Comparison of ENCODE assay signal across 8 cellular contexts in the genomic region with DNA sequence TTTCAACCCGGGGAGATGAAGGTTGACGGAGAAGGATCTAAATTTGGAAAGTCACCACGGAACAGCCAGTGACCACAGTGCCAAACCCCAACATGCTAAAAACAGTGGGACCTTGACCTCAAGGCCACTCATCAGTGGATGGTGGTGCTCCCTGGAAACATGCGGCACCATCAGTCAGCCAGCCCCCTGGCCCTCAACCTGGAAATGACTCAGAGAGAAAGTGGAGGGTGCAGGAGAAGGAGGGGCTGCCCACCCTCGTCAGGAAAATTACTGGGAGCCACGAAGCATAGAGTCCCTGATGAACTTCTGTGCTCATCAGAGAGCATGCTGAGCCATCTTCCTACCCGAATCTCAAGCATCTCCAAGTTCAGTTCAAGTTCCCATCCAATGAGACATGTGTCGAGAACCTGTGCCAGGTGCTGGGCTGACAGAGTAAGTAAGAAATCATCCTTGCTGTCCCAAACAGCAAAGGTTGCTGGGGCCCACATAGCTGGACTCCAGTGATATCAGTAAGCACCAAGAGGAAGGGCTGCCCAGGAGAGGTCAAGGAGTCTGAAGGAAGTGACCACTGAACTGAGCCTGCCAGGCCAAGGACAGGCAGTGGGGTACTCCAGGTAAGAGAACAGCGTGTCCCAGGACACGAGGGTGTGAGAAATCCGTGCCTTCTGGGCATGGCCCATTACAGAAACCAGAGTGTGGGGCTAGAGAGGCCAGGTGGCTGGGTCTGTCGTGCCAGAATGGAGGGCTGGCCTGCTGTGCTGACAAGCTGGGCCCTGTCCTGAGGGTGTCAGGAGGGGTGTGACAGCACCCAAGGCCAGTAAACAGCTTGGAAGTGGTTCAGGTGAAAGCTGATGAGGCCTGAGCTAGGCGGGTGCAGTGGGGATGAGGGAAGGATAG. TPM values are rescaled to one million over a fixed set of nuclear protein-coding genes. Genes with fewer than 3 reads are reported as not detected.
DNase-seq lines count a peak whose midpoint lies in the region; ATAC-seq lines count a peak whose summit lies in the region.

No MANE protein-coding gene starts in this region.

- intact Hi-C loops in cardiac septum (cut with DNase I) = loop anchor here (5.0 kb wide), 1 partner anchor 53 kb away; no protein-coding TSS in a partner anchor

- peak; percentile 70 for ATAC-seq in HG03066 (IDR thresholded peaks at IDR 0.05; ENCODE audit: low read depth, unreplicated experiment)
- no peak for ATAC-seq in HG02678 (IDR thresholded peaks at IDR 0.05; ENCODE audit: unreplicated experiment)

- DNase-seq in A172 (ENCODE audit: low spot score) = peak; percentile 96
- peak; percentile 66 for DNase-seq in activated T-cell treated with anti-CD3 and anti-CD28 coated beads for 48 hours (ENCODE audit: low read depth)
- peak; percentile 87 for DNase-seq in cardiac septum (ENCODE audit: low spot score)
- DNase-seq in stimulated activated CD4-positive, alpha-beta T cell treated with anti-CD3 and anti-CD28 coated beads, Interleukin-1b, Interleukin-23, amount 100 ng/mL, for 48 hours = peak; percentile 67
- DNase-seq in NCI-H748 treated with DMSO at 0.1 percent for 48 hours (lab: John Stamatoyannopoulos, UW) = no peak
- no peak for DNase-seq in activated effector memory CD4-positive, alpha-beta T cell treated with anti-CD3 and anti-CD28 coated beads, Interleukin-2, amount 50 U/mL, for 16 hours

RNA-seq across cellular contexts. Expression of gene PECAM1, which starts 5.2 kb away (rescaled TPM):
- 0.05 TPM in 1 of 2 replicates, not detected in the other for total RNA-seq in A172 (2014; rRNA removed; shearing (Covaris generic))
- 117 TPM for total RNA-seq in cardiac septum

Comparison
In these comparisons a context has a peak if more than half of its experiments do, and no peak if none do; other contexts are left out.
1. DNase-seq: peak in A172 (single experiment), activated T-cell treated with anti-CD3 and anti-CD28 coated beads for 48 hours (single experiment), cardiac septum (single experiment) and stimulated activated CD4-positive, alpha-beta T cell treated with anti-CD3 and anti-CD28 coated beads, Interleukin-1b, Interleukin-23, amount 100 ng/mL, for 48 hours (single experiment); none in NCI-H748 treated with DMSO at 0.1 percent for 48 hours (single experiment) and activated effector memory CD4-positive, alpha-beta T cell treated with anti-CD3 and anti-CD28 coated beads, Interleukin-2, amount 50 U/mL, for 16 hours (single experiment).
2. RNA of gene PECAM1, which starts 5.2 kb away (total RNA-seq): 117 TPM in cardiac septum (single experiment); 0.05 TPM in A172; every median in the first group is over 100 times any median in the second.